In genomic region chr5:131812371-131813160, GRCh38 we compare ENCODE assay signal across 2 cellular contexts.
A peak's percentile ranks its signal among the peaks of the same experiment; 100 is the strongest.
TF ChIP-seq lines count a peak whose summit lies in the region.

No MANE protein-coding gene starts in this region.

TF ChIP-seq in HepG2, 621 proteins besides CTCF, POLR2A, EP300 and RAD21 (continued from another document):
- TF ChIP-seq SIX1 (CRISPR knock-in tag; IDR thresholded peaks at IDR 0.05; ENCODE audit: borderline replicate concordance): no peak
- TF ChIP-seq FOXO4 (CRISPR knock-in tag; conservative IDR thresholded peaks at IDR 0.05): no peak
- no peak for TF ChIP-seq KDM4B (CRISPR knock-in tag; IDR thresholded peaks at IDR 0.05)
- TF ChIP-seq ZNF83 (CRISPR knock-in tag; IDR thresholded peaks at IDR 0.05; ENCODE audit: borderline replicate concordance): no peak
- no peak for TF ChIP-seq KAT8 (CRISPR knock-in tag; IDR thresholded peaks at IDR 0.05)
- peak; percentile 79 for TF ChIP-seq LCORL (IDR thresholded peaks at IDR 0.05)
- no peak for TF ChIP-seq LCORL (CRISPR knock-in tag; IDR thresholded peaks at IDR 0.05)
- TF ChIP-seq RBM39 (IDR thresholded peaks at IDR 0.05; ENCODE audit: low read depth, low read length, poor library complexity, severe bottlenecking): no peak
- TF ChIP-seq MAFF (IDR thresholded peaks at IDR 0.05; ENCODE audit: low read depth, low read length): peak; percentile 91
- no peak for TF ChIP-seq ZFP36L2 (CRISPR knock-in tag; IDR thresholded peaks at IDR 0.05)
- no peak for TF ChIP-seq PLSCR1 (CRISPR knock-in tag; IDR thresholded peaks at IDR 0.05; ENCODE audit: borderline replicate concordance)

TF ChIP-seq in Ishikawa, 13 proteins besides CTCF, POLR2A, EP300 and RAD21 (continued from another document):
- TF ChIP-seq USF1 (IDR thresholded peaks at IDR 0.05): 0 out of 2 replicates have a peak, but pooled peaks have one; percentile 24
- 0 out of 2 replicates have a peak, but pooled peaks have one; percentile 24 for TF ChIP-seq NFIC (IDR thresholded peaks at IDR 0.05)
- TF ChIP-seq REST (IDR thresholded peaks at IDR 0.05; ENCODE audit: low read depth): no peak
